ENCODE assay signal across 12 cellular contexts in the genomic region with DNA sequence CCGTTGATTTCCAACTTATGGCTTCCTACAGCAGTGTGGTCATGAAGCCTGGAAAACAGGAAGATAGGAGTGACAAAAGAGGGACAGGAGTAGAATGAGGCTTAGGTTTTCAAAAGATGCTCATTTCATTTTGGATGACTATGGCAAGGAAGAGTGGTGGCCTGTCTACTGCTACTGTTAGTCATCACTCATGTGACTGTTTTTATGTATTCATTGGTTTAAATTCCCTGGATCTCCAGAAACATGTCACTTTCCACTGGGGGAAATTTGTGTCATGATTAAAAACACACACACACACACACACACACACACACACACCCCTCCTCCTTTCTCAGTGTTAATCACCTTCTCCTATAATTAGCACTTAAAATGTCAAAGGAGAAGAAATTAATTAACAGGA. TPM values are rescaled to one million over a fixed set of nuclear protein-coding genes. Genes with fewer than 3 reads are reported as not detected.
DNase-seq lines count a peak whose midpoint lies in the region; ATAC-seq and TF ChIP-seq lines count a peak whose summit lies in the region.
"Had no signal": no experiment of that assay in that cellular context is flagged by ENCODE, and none has a peak within 500 bp of the region (broad histone marks: within the 10 kb centered on the region; RNA-seq: fewer than 3 reads in every experiment).

No MANE protein-coding gene starts in this region.

- no peak for TF ChIP-seq CTCF in gastroesophageal sphincter (IDR thresholded peaks at IDR 0.05)

- peaks cover 39% of the 10 kb centered on the region for H3K4me1 Mint-ChIP-seq in activated naive CD4-positive, alpha-beta T cell treated with anti-CD3 and anti-CD28 coated beads, Interleukin-2, amount 10 ng/mL, durations not matched to agents 7 days and 5 days
- H3K4me1 Mint-ChIP-seq in T-helper 17 cell = peaks cover 51% of the 10 kb centered on the region

- peak overlapping the region; percentile 85 for H3K4me3 Mint-ChIP-seq in activated naive CD4-positive, alpha-beta T cell treated with anti-CD3 and anti-CD28 coated beads, Interleukin-2, amount 10 ng/mL, durations not matched to agents 7 days and 5 days
- peak overlapping the region; percentile 87 for H3K4me3 Mint-ChIP-seq in T-helper 17 cell

- CTCF ChIA-PET in activated naive CD4-positive, alpha-beta T cell treated with anti-CD3 and anti-CD28 coated beads, Interleukin-2, amount 10 ng/mL, durations not matched to agents 7 days and 5 days (lab: Charles Lee) = interaction anchor here (1.4 to 1.7 kb wide), 2 partner anchors 62 to 74 kb away, joined by 5 to 7 read pairs; no protein-coding TSS in a partner anchor

- H3K27me3 ChIP-seq in gastroesophageal sphincter (no peaks in the 10 kb centered on the region), subcutaneous abdominal adipose tissue (ENCODE audit: control insufficient read depth in 5 of 5, insufficient read depth in 4 of 5, low read length in 5 of 5) (no peaks in the 10 kb centered on the region)

- TF ChIP-seq POLR2A in gastroesophageal sphincter (IDR thresholded peaks at IDR 0.05) = no peak

- H3K9ac ChIP-seq in subcutaneous abdominal adipose tissue (ENCODE audit: low read length in 5 of 5) = no peak overlapping the region
- H3K9ac ChIP-seq: BLaER1 had no signal

- peak overlapping the region; percentile 98 for H3K27ac Mint-ChIP-seq in activated naive CD4-positive, alpha-beta T cell treated with anti-CD3 and anti-CD28 coated beads, Interleukin-2, amount 10 ng/mL, durations not matched to agents 7 days and 5 days
- peak overlapping the region; percentile 98 for H3K27ac Mint-ChIP-seq in T-helper 17 cell

- H3K9me3 ChIP-seq in T-helper 17 cell (ENCODE audit: control insufficient read depth, low read length, poor library complexity, severe bottlenecking) (no peaks in the 10 kb centered on the region), gastroesophageal sphincter (no peaks in the 10 kb centered on the region), subcutaneous abdominal adipose tissue (ENCODE audit: control insufficient read depth in 5 of 5, low read length in 5 of 5) (no peaks in the 10 kb centered on the region)
- H3K9me3 ChIP-seq: BLaER1, mucosa of descending colon had no signal

- no peak for ATAC-seq in T-helper 17 cell
- ATAC-seq in gastroesophageal sphincter = no peak

- DNase-seq in activated naive CD4-positive, alpha-beta T cell treated with anti-CD3 and anti-CD28 coated beads, Interleukin-2, amount 10 ng/mL, durations not matched to agents 7 days and 5 days = no peak
- no peak for DNase-seq in activated naive CD4-positive, alpha-beta T cell treated with Interleukin-2 at 50 U/mL for 16 hours
- no peak for DNase-seq in T-helper 17 cell
- no peak for DNase-seq in NCI-H146 treated with DMSO at 0.1 percent for 48 hours (lab: John Stamatoyannopoulos, UW; ENCODE audit: unreplicated experiment)
- DNase-seq in HT-29 (ENCODE audit: low spot score) = no peak
- DNase-seq in AG08396 (ENCODE audit: low spot score) = no peak
- DNase-seq: NCI-H510A had no signal

- no peaks in the 10 kb centered on the region for H3K9me3 Mint-ChIP-seq in activated naive CD4-positive, alpha-beta T cell treated with anti-CD3 and anti-CD28 coated beads, Interleukin-2, amount 10 ng/mL, durations not matched to agents 7 days and 5 days

- no peaks in the 10 kb centered on the region for H3K27me3 Mint-ChIP-seq in activated naive CD4-positive, alpha-beta T cell treated with anti-CD3 and anti-CD28 coated beads, Interleukin-2, amount 10 ng/mL, durations not matched to agents 7 days and 5 days
- no peaks in the 10 kb centered on the region for H3K27me3 Mint-ChIP-seq in T-helper 17 cell

- H3K36me3 Mint-ChIP-seq in activated naive CD4-positive, alpha-beta T cell treated with anti-CD3 and anti-CD28 coated beads, Interleukin-2, amount 10 ng/mL, durations not matched to agents 7 days and 5 days = peaks cover 43% of the 10 kb centered on the region
- H3K36me3 Mint-ChIP-seq in T-helper 17 cell (ENCODE audit: low read depth) = peaks cover 11% of the 10 kb centered on the region

- H3K4me1 ChIP-seq in gastroesophageal sphincter = peaks cover 0 to 41% (median 15%) of the 10 kb centered on the region in 3 donors
- H3K4me1 ChIP-seq in subcutaneous abdominal adipose tissue (ENCODE audit: control insufficient read depth in 5 of 5, insufficient read depth in 5 of 5, low read length in 5 of 5) = peaks cover 0 to 25% (median 15%) of the 10 kb centered on the region in 5 donors

- TF ChIP-seq EP300 in gastroesophageal sphincter (IDR thresholded peaks at IDR 0.05) = no peak

- H3K27ac ChIP-seq in gastroesophageal sphincter = peak overlapping the region in 3 of 4 donors; percentile 68 to 93 (median 78)
- peak overlapping the region; percentile 70 for H3K27ac ChIP-seq in subcutaneous abdominal adipose tissue (ENCODE audit: low read depth, low read length)
- H3K27ac ChIP-seq: BLaER1 had no signal

- H3K36me3 ChIP-seq in gastroesophageal sphincter (peaks cover 0 to 4% of the 10 kb centered on the region in 2 donors), subcutaneous abdominal adipose tissue (ENCODE audit: control insufficient read depth in 5 of 5, insufficient read depth in 5 of 5, low read length in 5 of 5) (peaks cover 0 to 9% (median 4%) of the 10 kb centered on the region in 5 donors)
- H3K36me3 ChIP-seq: BLaER1 had no signal

- WGBS in gastroesophageal sphincter (ENCODE audit: low coverage in 1 of 2), 2 donors = 90 to 100% methylated on average over 1 of the region's 1 CpG

- no peak overlapping the region for H3K4me3 ChIP-seq in gastroesophageal sphincter
- H3K4me3 ChIP-seq in subcutaneous abdominal adipose tissue (ENCODE audit: low read depth in 1 of 5, low read length in 5 of 5) = peak overlapping the region in 1 of 5 donors; percentile 83
- H3K4me3 ChIP-seq: mucosa of descending colon had no signal

RNA-seq across cellular contexts. Expression of a gene that starts 1.1 kb away (rescaled TPM):
- total RNA-seq in T-helper 17 cell (100 to 1,000 TPM; 411 to 412 TPM), gastroesophageal sphincter (10 to 100 TPM; 39.2 to 82.5 (median 53.2) TPM)
- 3.5 and 5.2 TPM in 2 replicates for total RNA-seq in HT-29 (2014; rRNA removed; shearing (Covaris generic))

RNA-seq across cellular contexts. Expression of a gene that starts 47.3 kb away (rescaled TPM):
- total RNA-seq in T-helper 17 cell (10 to 100 TPM in 1 of 2 donors, 1 to 10 TPM in 1; 9.4 to 16.6 TPM), gastroesophageal sphincter (1 to 10 TPM in 3 of 4 donors, under 1 TPM in 1; 0.82 to 5.9 (median 3.5) TPM)
- total RNA-seq in HT-29 (2014; rRNA removed; shearing (Covaris generic)) = not detected in 2 replicates
- total RNA-seq: fibroblast of villous mesenchyme had no signal

RNA-seq across cellular contexts. Expression of a gene that starts 59.6 kb away (rescaled TPM):
- total RNA-seq in T-helper 17 cell = 10 to 100 TPM; 44.0 to 58.9 TPM
- total RNA-seq in gastroesophageal sphincter = 1 to 10 TPM in 3 of 4 donors, under 1 TPM in 1; 0.84 to 1.8 (median 1.0) TPM
- total RNA-seq in HT-29 (2014; rRNA removed; shearing (Covaris generic)) = 0.23 TPM in 1 of 2 replicates, not detected in the other
- total RNA-seq: fibroblast of villous mesenchyme had no signal

Comparison
In these comparisons a context has a peak if more than half of its experiments do, and no peak if none do; other contexts are left out.
1. RNA of a gene that starts 1.1 kb away (total RNA-seq): 411 to 412 TPM in T-helper 17 cell; 39.2 to 82.5 TPM in gastroesophageal sphincter and 3.5 to 5.2 TPM in HT-29; every median in the first group is over 4 times any median in the second.
2. RNA of a gene that starts 59.6 kb away (total RNA-seq): 44.0 to 58.9 TPM in T-helper 17 cell; 0.84 to 1.8 TPM in gastroesophageal sphincter and 0.23 TPM in HT-29; every median in the first group is over 10 times any median in the second.